Comparison of ENCODE assay signal across 15 cellular contexts in the genomic region with DNA sequence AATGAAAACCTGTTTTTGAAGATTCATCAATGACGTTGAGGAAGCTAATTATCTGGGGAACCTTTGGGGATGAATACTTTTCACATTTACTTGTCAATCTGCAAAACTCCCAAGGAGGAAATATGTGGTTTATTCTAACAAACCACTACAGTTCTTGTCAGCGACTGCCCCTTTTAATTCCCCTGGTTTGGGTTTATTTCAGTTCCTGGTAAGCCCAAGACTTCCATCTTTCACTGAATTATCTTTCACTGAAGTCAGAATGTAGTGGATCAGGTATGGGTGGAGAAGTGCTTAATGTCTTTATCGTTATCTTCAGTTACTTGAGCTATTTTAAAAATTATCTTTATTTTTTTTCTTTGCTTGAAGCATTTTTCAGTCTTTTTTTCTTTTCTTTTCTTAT. TPM values are rescaled to one million over a fixed set of nuclear protein-coding genes. Genes with fewer than 3 reads are reported as not detected.
DNase-seq lines count a peak whose midpoint lies in the region; ATAC-seq, FAIRE-seq and TF ChIP-seq lines count a peak whose summit lies in the region.
"Had no signal": no experiment of that assay in that cellular context is flagged by ENCODE, and none has a peak within 500 bp of the region (broad histone marks: within the 10 kb centered on the region; RNA-seq: fewer than 3 reads in every experiment).

No MANE protein-coding gene starts in this region.

- peaks cover 0 to 11% (median 0%) of the 10 kb centered on the region in 11 experiments; a peak in 3 of 22 replicates for H4K20me1 ChIP-seq in BLaER1 treated with 17β-estradiol and CSF1 and Interleukin-3, amounts not matched to agents 10 nM and 100 nM

- DNase-seq in GM18507 (ENCODE audit: extremely low spot score, insufficient read length, low read depth) (no peak), astrocyte of the cerebellum (ENCODE audit: low read depth) (no peak), NCI-H345 (lab: John Stamatoyannopoulos, UW) (no peak), NCI-H1436 (lab: John Stamatoyannopoulos, UW) (no peak)
- DNase-seq in natural killer cell treated with Interleukin-12 subunit alpha and Interleukin-12 subunit beta and Interleukin-15 and Interleukin-18, amount 100 ng/mL, for 72 hours (ENCODE audit: low spot score), result no peak
- no peak for DNase-seq in CD8-positive, alpha-beta T cell
- DNase-seq: CD4-positive, alpha-beta memory T cell; effector CD8-positive, alpha-beta T cell; kidney; NCI-H2029 had no signal

- peaks cover 14 to 17% of the 10 kb centered on the region in 2 donors for H3K4me1 Mint-ChIP-seq in natural killer cell treated with Interleukin-12 subunit alpha and Interleukin-12 subunit beta and Interleukin-15 and Interleukin-18, amount 100 ng/mL, for 72 hours (ENCODE audit: low read depth in 2 of 2)
- H3K4me1 Mint-ChIP-seq in CD8-positive, alpha-beta T cell (ENCODE audit: low read depth), result no peaks in the 10 kb centered on the region

- peak overlapping the region; percentile 55 to 82 for H3K27ac Mint-ChIP-seq in natural killer cell treated with Interleukin-12 subunit alpha and Interleukin-12 subunit beta and Interleukin-15 and Interleukin-18, amount 100 ng/mL, for 72 hours
- H3K27ac Mint-ChIP-seq in CD8-positive, alpha-beta T cell, result no peak overlapping the region
- H3K27ac Mint-ChIP-seq: CD4-positive, alpha-beta memory T cell had no signal

- no peaks in the 10 kb centered on the region for H3K36me3 Mint-ChIP-seq in natural killer cell treated with Interleukin-12 subunit alpha and Interleukin-12 subunit beta and Interleukin-15 and Interleukin-18, amount 100 ng/mL, for 72 hours
- H3K36me3 Mint-ChIP-seq in CD8-positive, alpha-beta T cell, result no peaks in the 10 kb centered on the region
- H3K36me3 Mint-ChIP-seq: CD4-positive, alpha-beta memory T cell had no signal

- peak; percentile 12 for FAIRE-seq in GM18507 (lab: Jason Lieb, UNC)
- FAIRE-seq: H54, kidney had no signal

- TF ChIP-seq CTCF in astrocyte of the cerebellum (IDR thresholded peaks at IDR 0.05; ENCODE audit: low read depth, low read length, missing control alignments), result no peak
- TF ChIP-seq CTCF in CD8-positive, alpha-beta T cell (IDR thresholded peaks at IDR 0.05), result no peak

- peak overlapping the region in 3 of 11 experiments; percentile 41 to 54 (median 53); a peak in 4 of 22 replicates for H3K27ac ChIP-seq in BLaER1 treated with 17β-estradiol and CSF1 and Interleukin-3, amounts not matched to agents 10 nM and 100 nM
- no peak overlapping the region for H3K27ac ChIP-seq in CD8-positive, alpha-beta T cell (ENCODE audit: low read depth, low read length)
- H3K27ac ChIP-seq: KMS-11 had no signal

- POLR2A ChIA-PET in CD8-positive, alpha-beta T cell (lab: Charles Lee), result no interaction called here

- no peaks in the 10 kb centered on the region for H3K36me3 ChIP-seq in BLaER1 treated with 17β-estradiol and CSF1 and Interleukin-3, amounts not matched to agents 10 nM and 100 nM
- H3K36me3 ChIP-seq in CD8-positive, alpha-beta T cell (ENCODE audit: insufficient read depth, low read length), result no peaks in the 10 kb centered on the region

- ATAC-seq in natural killer cell treated with Interleukin-12 subunit alpha and Interleukin-12 subunit beta and Interleukin-15 and Interleukin-18, amount 100 ng/mL, for 72 hours, result peak; percentile 54 to 68
- no peak for ATAC-seq in CD8-positive, alpha-beta T cell
- no peak for ATAC-seq in HG02623 (IDR thresholded peaks at IDR 0.05; ENCODE audit: unreplicated experiment)
- ATAC-seq: SK-N-SH treated with all-trans-retinoic acid at 6 μM for 48 hours had no signal

- peak overlapping the region; percentile 86 to 100 (median 96) for H3K4me2 ChIP-seq in BLaER1 treated with 17β-estradiol and CSF1 and Interleukin-3, amounts not matched to agents 10 nM and 100 nM
- H3K4me2 ChIP-seq: KMS-11 had no signal

- H3K4me3 ChIP-seq in BLaER1 treated with 17β-estradiol and CSF1 and Interleukin-3, amounts not matched to agents 10 nM and 100 nM, result peak overlapping the region in 9 of 10 experiments; percentile 47 to 66 (median 55); a peak in 16 of 20 replicates
- H3K4me3 ChIP-seq in astrocyte of the cerebellum (ENCODE audit: low read depth, low read length), result peak overlapping the region; percentile 39
- H3K4me3 ChIP-seq in CD8-positive, alpha-beta T cell (ENCODE audit: low read depth, low read length), result no peak overlapping the region

- peaks cover 20 to 60% of the 10 kb centered on the region in 2 donors for H3K27me3 Mint-ChIP-seq in natural killer cell treated with Interleukin-12 subunit alpha and Interleukin-12 subunit beta and Interleukin-15 and Interleukin-18, amount 100 ng/mL, for 72 hours
- peaks cover 25% of the 10 kb centered on the region for H3K27me3 Mint-ChIP-seq in CD8-positive, alpha-beta T cell (ENCODE audit: low read depth)

- peak overlapping the region; percentile 73 for H3K4me3 Mint-ChIP-seq in natural killer cell treated with Interleukin-12 subunit alpha and Interleukin-12 subunit beta and Interleukin-15 and Interleukin-18, amount 100 ng/mL, for 72 hours
- H3K4me3 Mint-ChIP-seq in CD8-positive, alpha-beta T cell, result no peak overlapping the region
- H3K4me3 Mint-ChIP-seq: CD4-positive, alpha-beta memory T cell had no signal

- intact Hi-C loops in CD8-positive, alpha-beta T cell (cut with DNase I, micrococcal nuclease), result no loop called here

- H3K27me3 ChIP-seq in BLaER1 treated with 17β-estradiol and CSF1 and Interleukin-3, amounts not matched to agents 10 nM and 100 nM, result peaks cover 12 to 52% (median 18%) of the 10 kb centered on the region in 11 experiments
- peaks cover 4% of the 10 kb centered on the region for H3K27me3 ChIP-seq in CD8-positive, alpha-beta T cell (ENCODE audit: insufficient read depth, low read length)

- peaks cover 4% of the 10 kb centered on the region for H3K9me3 Mint-ChIP-seq in natural killer cell treated with Interleukin-12 subunit alpha and Interleukin-12 subunit beta and Interleukin-15 and Interleukin-18, amount 100 ng/mL, for 72 hours
- H3K9me3 Mint-ChIP-seq in CD8-positive, alpha-beta T cell, result no peaks in the 10 kb centered on the region

- H3K4me1 ChIP-seq in BLaER1 treated with 17β-estradiol and CSF1 and Interleukin-3, amounts not matched to agents 10 nM and 100 nM, result peaks cover 21 to 23% (median 22%) of the 10 kb centered on the region in 10 experiments
- H3K4me1 ChIP-seq in CD8-positive, alpha-beta T cell (ENCODE audit: insufficient read depth, low read length), result no peaks in the 10 kb centered on the region

- CTCF ChIA-PET in CD8-positive, alpha-beta T cell (lab: Charles Lee), result no interaction called here

- H3K9me3 ChIP-seq in BLaER1 treated with 17β-estradiol and CSF1 and Interleukin-3, amounts not matched to agents 10 nM and 100 nM (replicated peaks in 1 of 11), result no peaks in the 10 kb centered on the region
- H3K9me3 ChIP-seq in CD8-positive, alpha-beta T cell (ENCODE audit: low read length), result no peaks in the 10 kb centered on the region

- in situ Hi-C loops in astrocyte of the cerebellum (cut with HindIII; ENCODE audit: low sequenced_read_pairs), result no loop called here

- H3K9ac ChIP-seq in BLaER1 treated with 17β-estradiol and CSF1 and Interleukin-3, amounts not matched to agents 10 nM and 100 nM, result peak overlapping the region in 7 of 11 experiments; percentile 49 to 71 (median 63); a peak in 10 of 22 replicates
- H3K9ac ChIP-seq: KMS-11 had no signal

RNA-seq across cellular contexts. Expression of gene TLR4, which starts 40.2 kb away (rescaled TPM):
- under 1 TPM; 0.24 to 0.42 TPM for total RNA-seq in natural killer cell treated with Interleukin-12 subunit alpha and Interleukin-12 subunit beta and Interleukin-15 and Interleukin-18, amount 100 ng/mL, for 72 hours
- under 1 TPM; 0.08 to 0.17 TPM for total RNA-seq in CD8-positive, alpha-beta T cell

Comparison
In these comparisons a context has a peak if more than half of its experiments do, and no peak if none do; other contexts are left out.
1. ATAC-seq: peak in natural killer cell treated with Interleukin-12 subunit alpha and Interleukin-12 subunit beta and Interleukin-15 and Interleukin-18, amount 100 ng/mL, for 72 hours (2 of 2); none in CD8-positive, alpha-beta T cell (single experiment) and HG02623 (single experiment).